ENCODE assay signal across 17 cellular contexts in genomic region chr11:67026941-67027340, GRCh38. TPM values are rescaled to one million over a fixed set of nuclear protein-coding genes. Genes with fewer than 3 reads are reported as not detected.
DNase-seq lines count a peak whose midpoint lies in the region; ATAC-seq and TF ChIP-seq lines count a peak whose summit lies in the region.
"Had no signal": no experiment of that assay in that cellular context is flagged by ENCODE, and none has a peak within 500 bp of the region (broad histone marks: within the 10 kb centered on the region; RNA-seq: fewer than 3 reads in every experiment).

No MANE protein-coding gene starts in this region.

- H2BK15ac ChIP-seq in IMR-90 (ENCODE audit: low read depth, low read length): no peak overlapping the region

- no peaks in the 10 kb centered on the region for H3K79me2 ChIP-seq in trophoblast cell (ENCODE audit: control insufficient read depth, insufficient read depth, low read length, poor library complexity)

- H3K4me2 ChIP-seq in IMR-90 (ENCODE audit: low read depth, low read length) (no peak overlapping the region), trophoblast cell (ENCODE audit: low read length) (no peak overlapping the region)
- H3K4me2 ChIP-seq: KMS-11 had no signal

- TF ChIP-seq POLR2A in IMR-90 (IDR thresholded peaks at IDR 0.05; ENCODE audit: low read depth, low read length) (no peak), erythroblast (IDR thresholded peaks at IDR 0.05; ENCODE audit: low read length) (no peak)

- H3K9me3 ChIP-seq in IMR-90 (ENCODE audit: control insufficient read depth, insufficient read depth, low read length) (no peaks in the 10 kb centered on the region), trophoblast cell (ENCODE audit: insufficient read depth, low read depth, low read length) (peaks cover 8% of the 10 kb centered on the region), HAP-1 (no peaks in the 10 kb centered on the region)
- H3K9me3 ChIP-seq: BLaER1 treated with 17β-estradiol and CSF1 and Interleukin-3, amounts not matched to agents 10 nM and 100 nM had no signal

- H3K56ac ChIP-seq in IMR-90 (ENCODE audit: extremely low read depth, insufficient read depth, low read length): no peak overlapping the region

- H4K91ac ChIP-seq in IMR-90 (ENCODE audit: insufficient read depth, low read depth, low read length) (no peak overlapping the region), trophoblast cell (ENCODE audit: low read depth, low read length) (no peak overlapping the region)

- no peak overlapping the region for H4K12ac ChIP-seq in trophoblast cell (ENCODE audit: low read depth, low read length)

- H2BK5ac ChIP-seq in IMR-90 (ENCODE audit: low read depth, low read length, poor library complexity, severe bottlenecking) (no peak overlapping the region), trophoblast cell (ENCODE audit: low read depth, low read length, poor library complexity) (no peak overlapping the region)

- CTCF ChIA-PET in IMR-90 (lab: Yijun Ruan, JAX) (interaction anchor here (0.6 kb wide), 1 partner anchor 143 kb away, joined by 3 read pairs; no protein-coding TSS in a partner anchor), RWPE1 (lab: Yijun Ruan, JAX) (interaction anchor here (1.2 kb wide), 1 partner anchor 27 kb away, joined by 4 read pairs; no protein-coding TSS in a partner anchor)

- BruUV-seq in IMR-90 (replicated peaks; lab: Mats Ljungman, UMichigan): no TSS peak

- DNase-seq in IMR-90 (no peak), RWPE1 (ENCODE audit: low spot score) (no peak), trophoblast cell (peak; percentile 72 to 73), HAP-1 (ENCODE audit: low spot score in 2 of 2) (no peak), erythroblast (lab: John Stamatoyannopoulos, UW) (no peak), brain microvascular endothelial cell (no peak)
- DNase-seq: ACHN; CD4-positive, alpha-beta T cell; DMS 273 treated with DMSO at 0.1 percent for 48 hours; DMS79; EL had no signal

- POLR2A ChIA-PET in IMR-90 (lab: Charles Lee; ENCODE audit: unreplicated experiment) (no interaction called here), RWPE1 (lab: Yijun Ruan, JAX; ENCODE audit: low non-redundant PET) (interaction anchor here (0.6 kb wide), 1 partner anchor 184 kb away, joined by 9 read pairs; no protein-coding TSS in a partner anchor)

- H2BK12ac ChIP-seq in trophoblast cell (ENCODE audit: low read length): no peak overlapping the region

- H2AK9ac ChIP-seq in IMR-90 (replicated peaks; ENCODE audit: low read depth, low read length, poor library complexity): no peak overlapping the region

- no peak overlapping the region for H2BK20ac ChIP-seq in IMR-90 (ENCODE audit: low read depth, low read length)

- H3K18ac ChIP-seq in IMR-90 (ENCODE audit: low read depth, low read length): no peak overlapping the region
- H3K18ac ChIP-seq in trophoblast cell (ENCODE audit: low read length): no peak overlapping the region

- H3K36me3 ChIP-seq in IMR-90 (ENCODE audit: control insufficient read depth, insufficient read depth, low read length) (no peaks in the 10 kb centered on the region), trophoblast cell (ENCODE audit: control insufficient read depth in 1 of 2, insufficient read depth in 2 of 2, low read length in 2 of 2) (no peaks in the 10 kb centered on the region), HAP-1 (replicated peaks) (no peaks in the 10 kb centered on the region), brain microvascular endothelial cell (replicated peaks) (no peaks in the 10 kb centered on the region)
- H3K36me3 ChIP-seq: BLaER1 treated with 17β-estradiol and CSF1 and Interleukin-3, amounts not matched to agents 10 nM and 100 nM had no signal

- TF ChIP-seq CTCF in C4-2B (conservative IDR thresholded peaks at IDR 0.05) (no peak), IMR-90 (conservative IDR thresholded peaks at IDR 0.05; ENCODE audit: low read depth, low read length) (no peak), RWPE1 (conservative IDR thresholded peaks at IDR 0.05; ENCODE audit: low read depth) (no peak), brain microvascular endothelial cell (IDR thresholded peaks at IDR 0.05; ENCODE audit: low read depth, low read length, missing control alignments) (no peak)

- in situ Hi-C loops in IMR-90 (cut with MboI; ENCODE audit: low sequenced_read_pairs) (no loop called here), HAP-1 (cut with MboI; ENCODE audit: low sequenced_read_pairs) (no loop called here), brain microvascular endothelial cell (cut with HindIII; ENCODE audit: low pct_ligation_motif_present, low sequenced_read_pairs) (no loop called here)

- no peak overlapping the region for H2AFZ ChIP-seq in IMR-90 (replicated peaks; ENCODE audit: low read length, poor library complexity)
- no peak overlapping the region for H2AFZ ChIP-seq in trophoblast cell (ENCODE audit: insufficient read depth, low read length, poor library complexity)

- H3K14ac ChIP-seq in IMR-90 (replicated peaks; ENCODE audit: low read depth, low read length) (no peak overlapping the region), trophoblast cell (ENCODE audit: low read length) (no peak overlapping the region)

- peak overlapping the region; percentile 6; the same call in 1 of the 2 replicates for H3K4ac ChIP-seq in IMR-90 (ENCODE audit: low read depth, low read length)
- H3K4ac ChIP-seq in trophoblast cell (ENCODE audit: low read depth, low read length): no peak overlapping the region

- H2BK120ac ChIP-seq in IMR-90 (ENCODE audit: low read depth, low read length) (no peak overlapping the region), trophoblast cell (ENCODE audit: insufficient read depth, low read length, poor library complexity) (no peak overlapping the region)

- peaks cover 2% of the 10 kb centered on the region for H3K9me1 ChIP-seq in IMR-90 (ENCODE audit: insufficient read depth, low read length)

- ATAC-seq in IMR-90 (ENCODE audit: low read depth): no peak
- ATAC-seq: HCT116 had no signal

- dilution Hi-C loops in IMR-90 (cut with HindIII; ENCODE audit: low sequenced_read_pairs, unreplicated experiment): no loop called here

- H4K5ac ChIP-seq in IMR-90 (ENCODE audit: low read depth, low read length): no peak overlapping the region

- 0 out of 2 replicates have a peak, but pooled peaks cover 3% of the 10 kb centered on the region for H4K20me1 ChIP-seq in IMR-90 (ENCODE audit: insufficient read depth, low read length)

- no CpG with 5 or more reads among the region's 5 CpGs for whole genome bisulfite sequencing in IMR-90 (ENCODE audit: extremely low coverage in 2 of 2, insufficient read length in 1 of 2), 2 experiments
- WGBS in trophoblast cell (ENCODE audit: extremely low coverage, insufficient coverage, insufficient read length): no CpG with 5 or more reads among the region's 5 CpGs

- H3K9ac ChIP-seq in IMR-90 (ENCODE audit: low read depth, low read length) (no peak overlapping the region), trophoblast cell (ENCODE audit: low read length) (no peak overlapping the region)
- H3K9ac ChIP-seq: BLaER1 treated with 17β-estradiol and CSF1 and Interleukin-3, amounts not matched to agents 10 nM and 100 nM; KMS-11 had no signal

- H3K27ac ChIP-seq in C4-2B (peak overlapping the region; percentile 36; the same call in 1 of the 2 replicates), IMR-90 (ENCODE audit: insufficient read depth, low read length) (no peak overlapping the region), RWPE1 (peak overlapping the region; percentile 33), trophoblast cell (ENCODE audit: low read depth, low read length) (no peak overlapping the region), brain microvascular endothelial cell (no peak overlapping the region)
- H3K27ac ChIP-seq: BLaER1 treated with 17β-estradiol and CSF1 and Interleukin-3, amounts not matched to agents 10 nM and 100 nM; KMS-11 had no signal

- H3K23ac ChIP-seq in IMR-90 (ENCODE audit: low read depth, low read length) (no peak overlapping the region), trophoblast cell (ENCODE audit: low read length) (no peak overlapping the region)

- H3K4me3 ChIP-seq in IMR-90 (ENCODE audit: insufficient read depth, low read depth, low read length) (no peak overlapping the region), trophoblast cell (ENCODE audit: low read depth, low read length) (no peak overlapping the region), HAP-1 (no peak overlapping the region), brain microvascular endothelial cell (ENCODE audit: low read depth, low read length) (no peak overlapping the region)
- H3K4me3 ChIP-seq: BLaER1 treated with 17β-estradiol and CSF1 and Interleukin-3, amounts not matched to agents 10 nM and 100 nM had no signal

- H3K27me3 ChIP-seq in IMR-90 (ENCODE audit: control insufficient read depth, insufficient read depth, low read length) (peaks cover 13% of the 10 kb centered on the region), trophoblast cell (ENCODE audit: insufficient read depth, low read length) (peaks cover 33% of the 10 kb centered on the region), HAP-1 (ENCODE audit: low read depth) (peaks cover 3% of the 10 kb centered on the region; the same call in 1 of the 2 replicates), brain microvascular endothelial cell (replicated peaks) (no peaks in the 10 kb centered on the region)

- no peak overlapping the region for H4K8ac ChIP-seq in IMR-90 (ENCODE audit: low read depth in 2 of 2, low read length in 2 of 2)
- H4K8ac ChIP-seq in trophoblast cell (ENCODE audit: low read depth, low read length): no peak overlapping the region

- TF ChIP-seq RAD21 in IMR-90 (IDR thresholded peaks at IDR 0.05; ENCODE audit: low read length): no peak

- intact Hi-C loops in IMR-90 (cut with micrococcal nuclease): no loop called here

- H2AK5ac ChIP-seq in IMR-90 (ENCODE audit: low read depth, low read length) (peak overlapping the region; percentile 21; the same call in 1 of the 2 replicates), trophoblast cell (ENCODE audit: low read length) (no peak overlapping the region)

- H3K4me1 ChIP-seq in IMR-90 (ENCODE audit: control insufficient read depth, insufficient read depth, low read length) (peaks cover 10% of the 10 kb centered on the region), trophoblast cell (ENCODE audit: control insufficient read depth in 1 of 2, insufficient read depth in 2 of 2, low read length in 2 of 2) (peaks cover 29 to 34% of the 10 kb centered on the region in 2 experiments), HAP-1 (peaks cover 5% of the 10 kb centered on the region; the same call in 1 of the 2 replicates)

- no peaks in the 10 kb centered on the region for H3K79me1 ChIP-seq in IMR-90 (ENCODE audit: low read depth in 1 of 2, low read length in 2 of 2)
- H3K79me1 ChIP-seq in trophoblast cell (ENCODE audit: low read length): peaks cover 7% of the 10 kb centered on the region

RNA-seq across cellular contexts. Expression of gene SYT12, which starts 4.0 kb away (rescaled TPM):
- 0.54 and 0.56 TPM in 2 replicates for total RNA-seq in IMR-90 (2012; rRNA removed)
- polyA plus RNA-seq in IMR-90 (2012; rRNA removed): 0.65 and 0.74 TPM in 2 replicates
- 0.53 and 0.81 TPM in 2 replicates for polyA plus RNA-seq in IMR-90 (2012; cell fraction: cytosol; rRNA removed)
- polyA plus RNA-seq in IMR-90 (2012; cell fraction: nucleus; rRNA removed; ENCODE audit: low replicate concordance): 1.4 and 1.6 TPM in 2 replicates
- polyA plus RNA-seq in trophoblast cell (2013): 0.03 and 0.10 TPM in 2 replicates
- total RNA-seq: A172; CD4-positive, alpha-beta T cell had no signal

RNA-seq across cellular contexts. Expression of gene RHOD, which starts 29.7 kb away (rescaled TPM):
- 4.7 and 5.3 TPM in 2 replicates for total RNA-seq in IMR-90 (2012; rRNA removed)
- polyA plus RNA-seq in IMR-90 (2012; rRNA removed): 10.9 and 13.4 TPM in 2 replicates
- 17.8 and 23.1 TPM in 2 replicates for polyA plus RNA-seq in IMR-90 (2012; cell fraction: cytosol; rRNA removed)
- 5.5 and 8.8 TPM in 2 replicates for polyA plus RNA-seq in IMR-90 (2012; cell fraction: nucleus; rRNA removed; ENCODE audit: low replicate concordance)
- polyA plus RNA-seq in trophoblast cell (2013): 18.3 and 19.6 TPM in 2 replicates
- total RNA-seq: CD4-positive, alpha-beta T cell had no signal

RNA-seq across cellular contexts. Expression of gene C11orf86, which starts 51.8 kb away (rescaled TPM):
- total RNA-seq in IMR-90 (2012; rRNA removed): not detected in 2 replicates
- polyA plus RNA-seq in IMR-90 (2012; rRNA removed): not detected in 2 replicates
- 0.04 TPM in 1 of 2 replicates, not detected in the other for polyA plus RNA-seq in IMR-90 (2012; cell fraction: cytosol; rRNA removed)
- polyA plus RNA-seq in IMR-90 (2012; cell fraction: nucleus; rRNA removed; ENCODE audit: low replicate concordance): 0.06 and 0.07 TPM in 2 replicates
- polyA plus RNA-seq in trophoblast cell (2013): not detected in 2 replicates
- total RNA-seq: A172; Calu3; CD4-positive, alpha-beta T cell had no signal

Comparison
In these comparisons a context has a peak if more than half of its experiments do, and no peak if none do; other contexts are left out.
1. H3K27ac ChIP-seq: peak in C4-2B (single experiment) and RWPE1 (single experiment); none in IMR-90 (single experiment), trophoblast cell (single experiment) and brain microvascular endothelial cell (single experiment).
2. DNase-seq: peak in trophoblast cell (2 of 2); none in IMR-90 (single experiment), RWPE1 (single experiment), HAP-1 (0 of 2), erythroblast (0 of 2) and brain microvascular endothelial cell (single experiment).